In the genomic region with DNA sequence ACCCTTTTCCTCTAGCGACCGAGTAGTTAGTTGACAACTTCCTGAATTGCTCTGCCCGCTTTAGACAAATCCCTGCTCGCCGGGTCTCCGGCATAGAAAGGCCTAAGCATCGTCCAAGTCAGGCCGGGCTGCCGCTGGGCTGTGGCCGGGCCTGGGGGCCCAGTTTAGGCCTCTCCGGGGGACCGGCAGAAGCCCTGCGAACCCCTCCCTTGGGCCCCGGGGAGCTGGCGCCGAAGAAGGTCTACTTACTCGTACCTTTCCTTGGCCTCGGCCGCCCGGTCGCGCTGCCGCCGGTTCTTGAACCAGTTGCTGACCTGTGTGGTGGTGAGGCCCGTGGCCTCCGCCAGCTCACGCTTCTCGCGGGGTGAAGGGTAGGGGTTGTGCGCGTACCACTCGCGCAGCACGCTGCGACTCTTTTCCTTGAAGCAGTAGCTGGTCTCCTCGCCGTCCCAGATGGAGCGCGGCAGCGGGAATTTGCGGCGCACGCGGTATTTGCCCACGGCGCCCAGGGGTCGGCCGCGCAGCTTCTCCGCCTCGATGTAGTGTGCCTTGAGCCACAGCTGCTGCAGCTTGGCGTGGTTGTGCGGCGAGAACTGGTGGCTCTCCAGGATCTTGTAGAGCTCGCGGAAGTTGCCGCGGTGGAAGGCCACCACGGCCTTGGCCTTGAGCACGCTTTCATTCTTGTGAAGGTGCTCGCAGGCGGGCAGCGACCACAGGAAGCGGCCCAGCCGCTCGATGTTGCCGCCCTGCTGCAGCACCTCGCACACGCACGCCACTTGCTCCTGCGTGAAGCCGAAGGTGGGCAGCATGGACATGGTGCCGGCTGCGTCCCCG, we compare ENCODE assay signal across 9 cellular contexts. TPM values are rescaled to one million over a fixed set of nuclear protein-coding genes. Genes with fewer than 3 reads are reported as not detected.
DNase-seq lines count a peak whose midpoint lies in the region; ATAC-seq, FAIRE-seq and TF ChIP-seq lines count a peak whose summit lies in the region.
"Had no signal": no experiment of that assay in that cellular context is flagged by ENCODE, and none has a peak within 500 bp of the region (broad histone marks: within the 10 kb centered on the region; RNA-seq: fewer than 3 reads in every experiment).

No MANE protein-coding gene starts in this region.

- no peak for TF ChIP-seq RAD21 in A549 (conservative IDR thresholded peaks at IDR 0.05 in 1 of 2, IDR thresholded peaks at IDR 0.05 in 1 of 2)

- H2BK20ac ChIP-seq in H9 (ENCODE audit: low read depth, low read length, poor library complexity, severe bottlenecking), result no peak overlapping the region

- peaks cover 8% of the 10 kb centered on the region; the same call in 2 of the 3 replicates for H3K4me1 ChIP-seq in A549
- H3K4me1 ChIP-seq in H9 (ENCODE audit: insufficient read depth, low read length), result no peaks in the 10 kb centered on the region; the same call in 1 of the 2 replicates
- H3K4me1 ChIP-seq in iPS DF 6.9 (ENCODE audit: control insufficient read depth, insufficient read depth, low read length), result peaks cover 11% of the 10 kb centered on the region

- no peak overlapping the region for H2AFZ ChIP-seq in H9 (ENCODE audit: low read length)

- no peak overlapping the region for H2AK5ac ChIP-seq in H9 (ENCODE audit: insufficient read length, low read length)

- no peak overlapping the region for H4K8ac ChIP-seq in H9 (replicated peaks; ENCODE audit: insufficient read length, low read depth, low read length)

- no peak overlapping the region for H4K5ac ChIP-seq in H9 (ENCODE audit: insufficient read length, low read depth, low read length)

- H3K36me3 ChIP-seq in iPS DF 6.9 (ENCODE audit: control insufficient read depth, insufficient read depth, low read length), result no peaks in the 10 kb centered on the region
- H3K36me3 ChIP-seq: thyroid gland had no signal

- 95% methylated on average over 70 of the region's 75 CpGs for WGBS in A549 (ENCODE audit: missing lambda C conversion rate)
- WGBS in H9 (ENCODE audit: extremely low coverage, insufficient read length, low lambda C conversion rate), result no CpG with 5 or more reads among the region's 75 CpGs
- no CpG with 5 or more reads among the region's 75 CpGs for WGBS in iPS DF 6.9 (ENCODE audit: insufficient coverage, insufficient read length)

- H3K27ac Mint-ChIP-seq in H9, result no peak overlapping the region
- no peak overlapping the region for H3K27ac Mint-ChIP-seq in activated T-cell treated with anti-CD3 and anti-CD28 coated beads, Interleukin-2, amount 50 U/mL, for 72 hours
- H3K27ac Mint-ChIP-seq in stimulated activated naive B cell treated with anti-CD40 and anti-IgM and Interleukin-4, amounts not matched to agents 10 μg/mL and 1 μg/mL and 100 μg/mL, for 72 hours, result peak overlapping the region; percentile 54

- H3K4ac ChIP-seq in H9 (ENCODE audit: low read depth, low read length), result no peak overlapping the region

- TF ChIP-seq POLR2A in A549 (IDR thresholded peaks at IDR 0.05; ENCODE audit: low read length), result no peak
- TF ChIP-seq POLR2A in GM18505 (IDR thresholded peaks at IDR 0.05; ENCODE audit: borderline replicate concordance, extremely low read depth, insufficient read depth, insufficient read length), result no peak

- FAIRE-seq in A549 (lab: Jason Lieb, UNC), result no peak

- no peak overlapping the region for H2BK5ac ChIP-seq in H9 (ENCODE audit: insufficient read length, low read length)

- no peak for TF ChIP-seq EP300 in A549 (IDR thresholded peaks at IDR 0.05)

- DNase-seq in A549 (ENCODE audit: low read depth in 1 of 2, low spot score in 1 of 2) (no peak), H9 (peak; percentile 50), iPS DF 6.9 (ENCODE audit: low read depth, low spot score) (no peak), NK-92 (lab: John Stamatoyannopoulos, UW; ENCODE audit: unreplicated experiment) (no peak)
- peak; percentile 28 to 31 for DNase-seq in activated T-cell treated with anti-CD3 and anti-CD28 coated beads, Interleukin-2, amount 50 U/mL, for 72 hours
- DNase-seq in stimulated activated naive B cell treated with anti-CD40 and anti-IgM and Interleukin-4, amounts not matched to agents 10 μg/mL and 1 μg/mL and 100 μg/mL, for 72 hours, result no peak

- no peak overlapping the region for H2BK12ac ChIP-seq in H9 (ENCODE audit: insufficient read length, low read depth, low read length)

- POLR2A ChIA-PET in A549 (lab: Yijun Ruan, JAX), result no interaction called here

- H3K4me2 ChIP-seq in A549, result peak overlapping the region; percentile 100; the same call in 2 of the 3 replicates
- peak overlapping the region; percentile 28 for H3K4me2 ChIP-seq in H9 (ENCODE audit: insufficient read depth, insufficient read length, low read length)

- H3K4me3 Mint-ChIP-seq in H9, result peak overlapping the region; percentile 39 to 69
- peak overlapping the region; percentile 73 to 76 for H3K4me3 Mint-ChIP-seq in activated T-cell treated with anti-CD3 and anti-CD28 coated beads, Interleukin-2, amount 50 U/mL, for 72 hours
- H3K4me3 Mint-ChIP-seq in stimulated activated naive B cell treated with anti-CD40 and anti-IgM and Interleukin-4, amounts not matched to agents 10 μg/mL and 1 μg/mL and 100 μg/mL, for 72 hours, result peak overlapping the region; percentile 74 to 83

- no peak overlapping the region for H3K56ac ChIP-seq in H9 (ENCODE audit: insufficient read length, low read depth, low read length)

- H3K27me3 Mint-ChIP-seq in H9 (ENCODE audit: low read depth), result peaks cover 97% of the 10 kb centered on the region
- peaks cover 88% of the 10 kb centered on the region for H3K27me3 Mint-ChIP-seq in activated T-cell treated with anti-CD3 and anti-CD28 coated beads, Interleukin-2, amount 50 U/mL, for 72 hours (ENCODE audit: low read depth)
- H3K27me3 Mint-ChIP-seq in stimulated activated naive B cell treated with anti-CD40 and anti-IgM and Interleukin-4, amounts not matched to agents 10 μg/mL and 1 μg/mL and 100 μg/mL, for 72 hours, result peaks cover 77 to 97% of the 10 kb centered on the region in 2 donors

- H4K91ac ChIP-seq in H9 (ENCODE audit: insufficient read length, low read depth, low read length), result no peak overlapping the region

- H4K20me1 ChIP-seq in H9 (ENCODE audit: control insufficient read depth, insufficient read depth, insufficient read length), result no peaks in the 10 kb centered on the region

- H3K18ac ChIP-seq in H9 (ENCODE audit: insufficient read length, low read depth, low read length), result no peak overlapping the region

- H3K27ac ChIP-seq in A549 (no peak overlapping the region), H9 (ENCODE audit: insufficient read length, low read depth, low read length) (no peak overlapping the region), iPS DF 6.9 (ENCODE audit: low read length) (no peak overlapping the region)

- H3K4me3 ChIP-seq in A549 (no peak overlapping the region), iPS DF 6.9 (ENCODE audit: low read length) (peak overlapping the region; percentile 3; the same call in 1 of the 2 replicates)

- H3K14ac ChIP-seq in H9 (ENCODE audit: insufficient read depth, low read length), result no peak overlapping the region

- TF ChIP-seq CTCF in A549 (IDR thresholded peaks at IDR 0.05) (no peak), H9 (conservative IDR thresholded peaks at IDR 0.05) (no peak)

- no peaks in the 10 kb centered on the region; a peak in 3 of 7 replicates for H3K36me3 Mint-ChIP-seq in H9 (ENCODE audit: insufficient read depth in 1 of 3, low read depth in 3 of 3)
- no peaks in the 10 kb centered on the region for H3K36me3 Mint-ChIP-seq in activated T-cell treated with anti-CD3 and anti-CD28 coated beads, Interleukin-2, amount 50 U/mL, for 72 hours (ENCODE audit: insufficient read depth in 2 of 2)
- no peaks in the 10 kb centered on the region for H3K36me3 Mint-ChIP-seq in stimulated activated naive B cell treated with anti-CD40 and anti-IgM and Interleukin-4, amounts not matched to agents 10 μg/mL and 1 μg/mL and 100 μg/mL, for 72 hours

- H2BK120ac ChIP-seq in H9 (ENCODE audit: low read depth, low read length, poor library complexity, severe bottlenecking), result no peak overlapping the region

- H3K9me3 ChIP-seq in A549, result no peaks in the 10 kb centered on the region
- H3K9me3 ChIP-seq in H9 (ENCODE audit: control insufficient read depth, low read depth, low read length), result no peaks in the 10 kb centered on the region
- H3K9me3 ChIP-seq in iPS DF 6.9 (ENCODE audit: control insufficient read depth, insufficient read depth, low read length), result no peaks in the 10 kb centered on the region
- H3K9me3 ChIP-seq: thyroid gland had no signal

- H2BK15ac ChIP-seq in H9 (ENCODE audit: low read depth, low read length), result no peak overlapping the region

- no peaks in the 10 kb centered on the region for H3K79me1 ChIP-seq in H9 (ENCODE audit: insufficient read depth, low read depth, low read length, poor library complexity, severe bottlenecking)

- no peak overlapping the region for H3T11ph ChIP-seq in H9 (ENCODE audit: low read length)

- H3K27me3 ChIP-seq in H9 (ENCODE audit: insufficient read depth, low read length), result peaks cover 85% of the 10 kb centered on the region
- peaks cover 87% of the 10 kb centered on the region for H3K27me3 ChIP-seq in iPS DF 6.9 (ENCODE audit: control insufficient read depth, insufficient read depth, low read length)

- H3K23me2 ChIP-seq in H9 (ENCODE audit: insufficient read length, low read depth, low read length, poor library complexity, severe bottlenecking), result peaks cover 25% of the 10 kb centered on the region

- CTCF ChIA-PET in A549 (lab: Yijun Ruan, JAX), result interaction anchor here (1.4 to 11.6 kb wide), 4 partner anchors 11 to 486 kb away, joined by 3 to 170 read pairs (median 10); no protein-coding TSS in a partner anchor

- peaks cover 17 to 57% of the 10 kb centered on the region in 2 experiments for H3K4me1 Mint-ChIP-seq in H9
- peaks cover 46% of the 10 kb centered on the region for H3K4me1 Mint-ChIP-seq in activated T-cell treated with anti-CD3 and anti-CD28 coated beads, Interleukin-2, amount 50 U/mL, for 72 hours (ENCODE audit: low read depth)
- H3K4me1 Mint-ChIP-seq in stimulated activated naive B cell treated with anti-CD40 and anti-IgM and Interleukin-4, amounts not matched to agents 10 μg/mL and 1 μg/mL and 100 μg/mL, for 72 hours, result peaks cover 46 to 83% of the 10 kb centered on the region in 2 donors

- no peak overlapping the region for H3K23ac ChIP-seq in H9 (ENCODE audit: insufficient read length, low read depth, low read length)

- H3K79me2 ChIP-seq in H9 (ENCODE audit: insufficient read depth, low read length), result no peaks in the 10 kb centered on the region

- no peak for ATAC-seq in A549
- peak; percentile 31 to 49 for ATAC-seq in activated T-cell treated with anti-CD3 and anti-CD28 coated beads, Interleukin-2, amount 50 U/mL, for 72 hours (replicated peaks in 1 of 2)
- peak; percentile 6 to 29 for ATAC-seq in stimulated activated naive B cell treated with anti-CD40 and anti-IgM and Interleukin-4, amounts not matched to agents 10 μg/mL and 1 μg/mL and 100 μg/mL, for 72 hours (replicated peaks)
- no peak for ATAC-seq in GM18505 (IDR thresholded peaks at IDR 0.05; ENCODE audit: unreplicated experiment)
- ATAC-seq in GM21723 (IDR thresholded peaks at IDR 0.05; ENCODE audit: unreplicated experiment), result no peak

- H3K9ac ChIP-seq in H9 (ENCODE audit: extremely low read depth, insufficient read length, low read length), result no peak overlapping the region

- peaks cover 0 to 6% of the 10 kb centered on the region in 2 experiments; a peak in 3 of 5 replicates for H3K9me3 Mint-ChIP-seq in H9
- H3K9me3 Mint-ChIP-seq in activated T-cell treated with anti-CD3 and anti-CD28 coated beads, Interleukin-2, amount 50 U/mL, for 72 hours, result no peaks in the 10 kb centered on the region
- no peaks in the 10 kb centered on the region for H3K9me3 Mint-ChIP-seq in stimulated activated naive B cell treated with anti-CD40 and anti-IgM and Interleukin-4, amounts not matched to agents 10 μg/mL and 1 μg/mL and 100 μg/mL, for 72 hours

RNA-seq across cellular contexts. Expression of a gene that starts 0.7 kb away (rescaled TPM):
- 0.10 and 0.13 TPM in 2 replicates for polyA plus RNA-seq in A549 (2011; rRNA removed)
- 0.40 and 0.49 TPM in 2 replicates for polyA plus RNA-seq in A549 (2012; cell fraction: cytosol; rRNA removed)
- 0.13 and 0.24 TPM in 2 replicates for polyA plus RNA-seq in A549 (2012; cell fraction: nucleus; rRNA removed)
- polyA plus RNA-seq in A549 (2017; fragmentation: RNase III; extraction: RNeasy Plus Mini Kit Qiagen cat#74134 plus additional on column Dnase treatment), result 0.14 to 0.16 TPM (median 0.15 TPM) in 3 replicates
- polyA minus RNA-seq in A549 (2011; rRNA and poly(A)+ RNA removed), result not detected in 2 replicates
- 0.15 TPM in 1 of 2 replicates, not detected in the other for total RNA-seq in H9 (2021)
- under 1 TPM in 1 of 2 donors, not detected in 1; 0.12 TPM for total RNA-seq in activated T-cell treated with anti-CD3 and anti-CD28 coated beads, Interleukin-2, amount 50 U/mL, for 72 hours

Comparison
In these comparisons a context has a peak if more than half of its experiments do, and no peak if none do; other contexts are left out.
1. ATAC-seq: peak in activated T-cell treated with anti-CD3 and anti-CD28 coated beads, Interleukin-2, amount 50 U/mL, for 72 hours (2 of 2) and stimulated activated naive B cell treated with anti-CD40 and anti-IgM and Interleukin-4, amounts not matched to agents 10 μg/mL and 1 μg/mL and 100 μg/mL, for 72 hours (2 of 2); none in A549 (0 of 2), GM18505 (single experiment) and GM21723 (single experiment).
2. DNase-seq: peak in H9 (single experiment) and activated T-cell treated with anti-CD3 and anti-CD28 coated beads, Interleukin-2, amount 50 U/mL, for 72 hours (2 of 2); none in A549 (0 of 2), iPS DF 6.9 (single experiment), stimulated activated naive B cell treated with anti-CD40 and anti-IgM and Interleukin-4, amounts not matched to agents 10 μg/mL and 1 μg/mL and 100 μg/mL, for 72 hours (single experiment) and NK-92 (single experiment).
3. Peak in every context shown above with its lines, with median percentiles within 50 percentile points of each other: H3K4me3 Mint-ChIP-seq.